In genomic region chr7:38129579-38129978, GRCh38 we compare ENCODE assay signal across 34 cellular contexts.
"Had no signal": no experiment of that assay in that cellular context is flagged by ENCODE, and none has a peak within 500 bp of the region (broad histone marks: within the 10 kb centered on the region; RNA-seq: fewer than 3 reads in every experiment).

No MANE protein-coding gene starts in this region.

- H3K9me3 ChIP-seq: ascending aorta, breast epithelium had no signal

- H3K27ac Mint-ChIP-seq: activated CD4-positive, alpha-beta memory T cell treated with anti-CD3 and anti-CD28 coated beads for 36 hours; activated CD4-positive, alpha-beta T cell treated with anti-CD3 and anti-CD28 coated beads, Interleukin-2, amount 10 ng/mL, durations not matched to agents 24 days and 14 days; activated CD8-positive, alpha-beta T cell treated with anti-CD3 and anti-CD28 coated beads for 36 hours; activated naive CD4-positive, alpha-beta T cell treated with anti-CD3 and anti-CD28 coated beads, Interleukin-2, amount 10 ng/mL, durations not matched to agents 7 days and 5 days; activated naive CD4-positive, alpha-beta T cell treated with anti-CD3 and anti-CD28 coated beads, Interleukin-2, amount 50 U/mL, for 24 hours; activated naive CD8-positive, alpha-beta T cell; activated naive CD8-positive, alpha-beta T cell treated with anti-CD3 and anti-CD28 coated beads, Interleukin-2, amount 10 ng/mL, durations not matched to agents 7 days and 5 days; activated naive CD8-positive, alpha-beta T cell treated with anti-CD3 and anti-CD28 coated beads, Interleukin-2, amount 50 U/mL, for 24 hours; activated T-cell treated with anti-CD3 and anti-CD28 coated beads, Interleukin-2, amount 50 U/mL, for 72 hours; activated T-helper 1 cell treated with anti-CD3 and anti-CD28 coated beads, Interleukin-12 subunit alpha, Interleukin-12 subunit beta, Interleukin-2, Interleukin-4 antibody, amounts not matched to agents 30 ng/mL and 10 ng/mL and 1 ng/mL, durations not matched to agents 14 hours and 24 hours and 36 hours; activated T-helper 17 cell treated with anti-CD3 and anti-CD28 coated beads, Interleukin-2, amount 50 U/mL, for 72 hours; T-helper 1 cell treated with Interleukin-12 subunit alpha and Interleukin-12 subunit beta and Interleukin-4 antibody, amounts not matched to agents 30 μg/mL and 1 μg/mL, for 36 hours; T-helper 2 cell treated with Interferon-gamma antibody and Interleukin-4, amounts not matched to agents 5 μg/mL and 100 μg/mL, for 36 hours had no signal

- H3K4me3 ChIP-seq: ascending aorta, breast epithelium had no signal

- H3K27ac ChIP-seq: ascending aorta, brain microvascular endothelial cell, breast epithelium, VCaP had no signal

- H3K4me1 ChIP-seq: ascending aorta, breast epithelium had no signal

- H3K36me3 ChIP-seq: ascending aorta, brain microvascular endothelial cell, breast epithelium had no signal

- H3K36me3 Mint-ChIP-seq: activated CD4-positive, alpha-beta memory T cell treated with anti-CD3 and anti-CD28 coated beads for 36 hours; activated naive CD4-positive, alpha-beta T cell treated with anti-CD3 and anti-CD28 coated beads, Interleukin-2, amount 10 ng/mL, durations not matched to agents 7 days and 5 days; activated naive CD4-positive, alpha-beta T cell treated with anti-CD3 and anti-CD28 coated beads, Interleukin-2, amount 50 U/mL, for 24 hours; activated naive CD8-positive, alpha-beta T cell treated with anti-CD3 and anti-CD28 coated beads, Interleukin-2, amount 10 ng/mL, durations not matched to agents 7 days and 5 days had no signal

- H3K4me3 Mint-ChIP-seq: activated CD4-positive, alpha-beta memory T cell treated with anti-CD3 and anti-CD28 coated beads for 36 hours; activated CD4-positive, alpha-beta T cell treated with anti-CD3 and anti-CD28 coated beads, Interleukin-2, amount 10 ng/mL, durations not matched to agents 24 days and 14 days; activated CD8-positive, alpha-beta T cell treated with anti-CD3 and anti-CD28 coated beads for 36 hours; activated naive CD4-positive, alpha-beta T cell treated with anti-CD3 and anti-CD28 coated beads, Interleukin-2, amount 10 ng/mL, durations not matched to agents 7 days and 5 days; activated naive CD4-positive, alpha-beta T cell treated with anti-CD3 and anti-CD28 coated beads, Interleukin-2, amount 50 U/mL, for 24 hours; activated naive CD8-positive, alpha-beta T cell; activated naive CD8-positive, alpha-beta T cell treated with anti-CD3 and anti-CD28 coated beads, Interleukin-2, amount 10 ng/mL, durations not matched to agents 7 days and 5 days; activated naive CD8-positive, alpha-beta T cell treated with anti-CD3 and anti-CD28 coated beads, Interleukin-2, amount 50 U/mL, for 24 hours; activated T-cell treated with anti-CD3 and anti-CD28 coated beads, Interleukin-2, amount 50 U/mL, for 4 hours; activated T-cell treated with anti-CD3 and anti-CD28 coated beads, Interleukin-2, amount 50 U/mL, for 72 hours; activated T-helper 1 cell treated with anti-CD3 and anti-CD28 coated beads, Interleukin-12 subunit alpha, Interleukin-12 subunit beta, Interleukin-2, Interleukin-4 antibody, amounts not matched to agents 30 ng/mL and 10 ng/mL and 1 ng/mL, durations not matched to agents 14 hours and 24 hours and 36 hours; activated T-helper 17 cell treated with anti-CD3 and anti-CD28 coated beads, Interleukin-2, amount 50 U/mL, for 72 hours; T-helper 1 cell treated with Interleukin-12 subunit alpha and Interleukin-12 subunit beta and Interleukin-4 antibody, amounts not matched to agents 30 μg/mL and 1 μg/mL, for 36 hours; T-helper 2 cell treated with Interferon-gamma antibody and Interleukin-4, amounts not matched to agents 5 μg/mL and 100 μg/mL, for 36 hours had no signal

- H3K9me3 Mint-ChIP-seq: activated CD4-positive, alpha-beta memory T cell treated with anti-CD3 and anti-CD28 coated beads for 36 hours; activated CD4-positive, alpha-beta T cell treated with anti-CD3 and anti-CD28 coated beads, Interleukin-2, amount 10 ng/mL, durations not matched to agents 24 days and 14 days; activated CD8-positive, alpha-beta T cell treated with anti-CD3 and anti-CD28 coated beads for 36 hours; activated naive CD4-positive, alpha-beta T cell treated with anti-CD3 and anti-CD28 coated beads, Interleukin-2, amount 10 ng/mL, durations not matched to agents 7 days and 5 days; activated naive CD4-positive, alpha-beta T cell treated with anti-CD3 and anti-CD28 coated beads, Interleukin-2, amount 50 U/mL, for 24 hours; activated T-cell treated with anti-CD3 and anti-CD28 coated beads, Interleukin-2, amount 50 U/mL, for 4 hours; activated T-cell treated with anti-CD3 and anti-CD28 coated beads, Interleukin-2, amount 50 U/mL, for 72 hours; activated T-helper 1 cell treated with anti-CD3 and anti-CD28 coated beads, Interleukin-12 subunit alpha, Interleukin-12 subunit beta, Interleukin-2, Interleukin-4 antibody, amounts not matched to agents 30 ng/mL and 10 ng/mL and 1 ng/mL, durations not matched to agents 14 hours and 24 hours and 36 hours; activated T-helper 17 cell treated with anti-CD3 and anti-CD28 coated beads, Interleukin-2, amount 50 U/mL, for 72 hours; T-helper 1 cell treated with Interleukin-12 subunit alpha and Interleukin-12 subunit beta and Interleukin-4 antibody, amounts not matched to agents 30 μg/mL and 1 μg/mL, for 36 hours; T-helper 2 cell treated with Interferon-gamma antibody and Interleukin-4, amounts not matched to agents 5 μg/mL and 100 μg/mL, for 36 hours had no signal

- H3K27me3 ChIP-seq: ascending aorta, brain microvascular endothelial cell, breast epithelium had no signal

- H3K4me1 Mint-ChIP-seq: activated CD4-positive, alpha-beta T cell treated with anti-CD3 and anti-CD28 coated beads, Interleukin-2, amount 10 ng/mL, durations not matched to agents 24 days and 14 days; activated naive CD4-positive, alpha-beta T cell treated with anti-CD3 and anti-CD28 coated beads, Interleukin-2, amount 10 ng/mL, durations not matched to agents 7 days and 5 days; activated naive CD4-positive, alpha-beta T cell treated with anti-CD3 and anti-CD28 coated beads, Interleukin-2, amount 50 U/mL, for 24 hours; activated T-helper 17 cell treated with anti-CD3 and anti-CD28 coated beads, Interleukin-2, amount 50 U/mL, for 72 hours had no signal

- DNase-seq: activated CD4-positive, alpha-beta memory T cell treated with anti-CD3 and anti-CD28 coated beads for 36 hours; activated CD4-positive, alpha-beta T cell treated with anti-CD3 and anti-CD28 coated beads for 4 hours; activated CD4-positive, alpha-beta T cell treated with anti-CD3 and anti-CD28 coated beads, Interleukin-2, amount 10 ng/mL, durations not matched to agents 24 days and 14 days; activated CD4-positive, alpha-beta T cell treated with anti-CD3 and anti-CD28 coated beads, Interleukin-2, amount 50 U/mL, for 1 hour; activated CD4-positive, alpha-beta T cell treated with anti-CD3 and anti-CD28 coated beads, Interleukin-2, amount 50 U/mL, for 4 hours; activated CD4-positive, CD25-positive, alpha-beta regulatory T cell; activated CD8-positive, alpha-beta memory T cell treated with anti-CD3 and anti-CD28 coated beads, Interleukin-2, amount 50 U/mL, for 4 hours; activated CD8-positive, alpha-beta T cell treated with anti-CD3 and anti-CD28 coated beads for 36 hours; activated effector memory CD4-positive, alpha-beta T cell treated with anti-CD3 and anti-CD28 coated beads, Interleukin-2, amount 50 U/mL, for 16 hours; activated naive CD4-positive, alpha-beta T cell treated with anti-CD3 and anti-CD28 coated beads, Interleukin-2, amount 10 ng/mL, durations not matched to agents 7 days and 5 days; activated naive CD4-positive, alpha-beta T cell treated with Interleukin-2 at 50 U/mL for 16 hours; activated naive CD8-positive, alpha-beta T cell treated with anti-CD3 and anti-CD28 coated beads, Interleukin-2, amount 10 ng/mL, durations not matched to agents 7 days and 5 days; activated naive CD8-positive, alpha-beta T cell treated with anti-CD3 and anti-CD28 coated beads, Interleukin-2, amount 50 U/mL, for 24 hours; activated T-cell treated with anti-CD3 and anti-CD28 coated beads for 4 hours; activated T-cell treated with anti-CD3 and anti-CD28 coated beads, Interleukin-2, amount 50 U/mL, for 1 hour; activated T-cell treated with anti-CD3 and anti-CD28 coated beads, Interleukin-2, amount 50 U/mL, for 4 hours; activated T-cell treated with anti-CD3 and anti-CD28 coated beads, Interleukin-2, amount 50 U/mL, for 72 hours; amygdala; anterior cingulate cortex; brain microvascular endothelial cell; central memory CD4-positive, alpha-beta T cell; T-helper 1 cell; T-helper 2 cell; T-helper 9 cell had no signal

- ATAC-seq: activated CD4-positive, CD25-positive, alpha-beta regulatory T cell treated with anti-CD3 and anti-CD28 coated beads, Interleukin-2, amount 50 U/mL, for 24 hours; activated CD8-positive, alpha-beta T cell treated with anti-CD3 and anti-CD28 coated beads for 36 hours; activated naive CD8-positive, alpha-beta T cell treated with anti-CD3 and anti-CD28 coated beads, Interleukin-2, amount 50 U/mL, for 24 hours; activated T-cell treated with anti-CD3 and anti-CD28 coated beads, Interleukin-2, amount 50 U/mL, for 4 hours; activated T-cell treated with anti-CD3 and anti-CD28 coated beads, Interleukin-2, amount 50 U/mL, for 72 hours; activated T-helper 17 cell treated with anti-CD3 and anti-CD28 coated beads, Interleukin-2, amount 50 U/mL, for 72 hours had no signal
